ENCODE assay signal across 8 cellular contexts in genomic region chr10:81806842-81807241, GRCh38.
"Had no signal": no experiment of that assay in that cellular context is flagged by ENCODE, and none has a peak within 500 bp of the region (broad histone marks: within the 10 kb centered on the region; RNA-seq: fewer than 3 reads in every experiment).

No MANE protein-coding gene starts in this region.

- ATAC-seq: GM12878 had no signal

- DNase-seq: GDM1, GF-D8 had no signal

- H3K4me3 ChIP-seq: GM12878 had no signal

- FAIRE-seq: G401.6, GM12878, GM12891, GM12892, GM18507, GM19239 had no signal
